1 cellular context compared by ENCODE assay signal in the genomic region with DNA sequence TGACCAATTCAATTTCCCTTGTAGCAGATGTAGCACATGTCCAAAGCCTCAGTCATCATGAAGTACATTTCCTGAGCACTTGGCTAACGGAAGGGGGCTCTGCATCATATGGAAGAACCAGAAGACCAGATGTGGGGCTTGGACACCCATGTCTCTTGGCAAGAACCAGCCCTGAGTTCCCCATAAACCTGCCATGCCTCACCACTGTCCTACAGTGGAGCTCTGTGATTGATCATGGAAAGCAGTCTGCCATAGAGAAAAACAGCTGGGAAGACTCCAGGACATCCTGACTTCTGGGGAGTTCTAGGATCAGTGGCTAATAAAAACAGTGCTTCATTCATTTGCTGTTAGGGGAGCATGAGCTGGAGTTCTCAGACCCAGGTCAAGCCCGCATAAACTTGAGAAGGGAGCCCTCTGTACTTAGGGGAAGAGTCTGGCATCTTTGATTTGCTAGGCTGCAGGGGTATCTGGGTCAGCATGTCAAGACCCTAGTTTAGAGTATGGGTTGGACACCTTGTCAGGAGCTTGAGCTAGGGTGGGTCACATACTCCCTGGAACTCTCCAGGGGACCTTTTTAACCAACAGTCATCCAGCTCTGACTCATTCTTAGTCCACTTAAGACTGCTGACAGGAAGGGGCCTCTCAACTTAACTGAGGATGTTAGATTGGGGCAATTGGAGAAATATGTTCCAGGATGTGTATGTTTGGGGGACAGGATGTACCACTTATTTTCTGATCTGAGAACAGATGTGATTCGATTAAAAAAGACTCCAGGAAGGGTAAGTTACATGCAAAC.
TF ChIP-seq lines count a peak whose summit lies in the region.

No MANE protein-coding gene starts in this region.

TF ChIP-seq in SK-N-SH treated with all-trans-retinoic acid at 6 μM for 48 hours, 23 proteins besides CTCF, POLR2A, EP300 and RAD21 (continued from another document):
- TF ChIP-seq, protein P1, sequence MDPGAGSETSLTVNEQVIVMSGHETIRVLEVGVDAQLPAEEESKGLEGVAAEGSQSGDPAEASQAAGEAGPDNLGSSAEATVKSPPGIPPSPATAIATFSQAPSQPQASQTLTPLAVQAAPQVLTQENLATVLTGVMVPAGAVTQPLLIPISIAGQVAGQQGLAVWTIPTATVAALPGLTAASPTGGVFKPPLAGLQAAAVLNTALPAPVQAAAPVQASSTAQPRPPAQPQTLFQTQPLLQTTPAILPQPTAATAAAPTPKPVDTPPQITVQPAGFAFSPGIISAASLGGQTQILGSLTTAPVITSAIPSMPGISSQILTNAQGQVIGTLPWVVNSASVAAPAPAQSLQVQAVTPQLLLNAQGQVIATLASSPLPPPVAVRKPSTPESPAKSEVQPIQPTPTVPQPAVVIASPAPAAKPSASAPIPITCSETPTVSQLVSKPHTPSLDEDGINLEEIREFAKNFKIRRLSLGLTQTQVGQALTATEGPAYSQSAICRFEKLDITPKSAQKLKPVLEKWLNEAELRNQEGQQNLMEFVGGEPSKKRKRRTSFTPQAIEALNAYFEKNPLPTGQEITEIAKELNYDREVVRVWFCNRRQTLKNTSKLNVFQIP (CRISPR knock-in tag; IDR thresholded peaks at IDR 0.05; ENCODE audit: borderline replicate concordance, low read depth): no peak
TF ChIP-seq in SK-N-SH treated with all-trans-retinoic acid at 6 μM for 48 hours: peak in this region for 0.
